In the genomic region with DNA sequence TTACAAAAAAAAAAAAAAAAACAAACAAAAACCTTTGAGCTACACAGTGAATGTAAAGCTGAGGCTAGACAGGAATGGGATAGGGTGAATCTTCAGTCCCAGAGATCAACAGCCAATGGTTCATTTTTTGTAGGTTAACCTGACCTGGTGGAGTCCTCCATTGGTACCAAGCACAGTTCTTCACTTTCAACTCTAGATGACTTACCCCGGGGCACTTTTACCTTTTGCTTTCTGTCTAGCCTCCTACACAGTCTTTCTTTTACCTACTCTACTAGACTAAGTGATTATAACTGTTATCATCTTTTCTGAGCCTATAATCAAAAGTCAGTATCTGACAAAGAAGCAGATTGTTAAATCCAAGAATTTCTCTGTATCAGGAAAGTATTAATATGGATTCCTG, we compare ENCODE assay signal across 14 cellular contexts. TPM values are rescaled to one million over a fixed set of nuclear protein-coding genes. Genes with fewer than 3 reads are reported as not detected.
A peak's percentile ranks its signal among the peaks of the same experiment; 100 is the strongest.
DNase-seq lines count a peak whose midpoint lies in the region; ATAC-seq and TF ChIP-seq lines count a peak whose summit lies in the region.
"Had no signal": no experiment of that assay in that cellular context is flagged by ENCODE, and none has a peak within 500 bp of the region (broad histone marks: within the 10 kb centered on the region; RNA-seq: fewer than 3 reads in every experiment).

No MANE protein-coding gene starts in this region.

- peaks cover 61% of the 10 kb centered on the region for H3K36me3 Mint-ChIP-seq in CD8-positive, alpha-beta T cell
- H3K36me3 Mint-ChIP-seq in activated naive CD8-positive, alpha-beta T cell: peaks cover 10% of the 10 kb centered on the region
- H3K36me3 Mint-ChIP-seq in naive B cell: peaks cover 9 to 28% of the 10 kb centered on the region in 2 donors

- H3K27me3 ChIP-seq in CD8-positive, alpha-beta T cell (ENCODE audit: insufficient read depth, low read length): no peaks in the 10 kb centered on the region
- no peaks in the 10 kb centered on the region for H3K27me3 ChIP-seq in KMS-11 (ENCODE audit: insufficient read depth, low read depth)

- no peaks in the 10 kb centered on the region for H4K20me1 ChIP-seq in KMS-11 (ENCODE audit: insufficient read depth)

- H3K4me3 ChIP-seq in CD8-positive, alpha-beta T cell (ENCODE audit: low read depth, low read length): peak overlapping the region; percentile 45
- H3K4me3 ChIP-seq in KMS-11 (IDR thresholded peaks at IDR 0.05; ENCODE audit: insufficient read depth, low read depth, low read length): no peak overlapping the region

- no peak overlapping the region for H2AFZ ChIP-seq in KMS-11 (ENCODE audit: low read depth)

- H3K36me3 ChIP-seq in CD8-positive, alpha-beta T cell (ENCODE audit: insufficient read depth, low read length): peaks cover 5% of the 10 kb centered on the region
- H3K36me3 ChIP-seq in KMS-11 (ENCODE audit: insufficient read depth): no peaks in the 10 kb centered on the region

- peak overlapping the region; percentile 41 for H3K27ac ChIP-seq in CD8-positive, alpha-beta T cell (ENCODE audit: low read depth, low read length)
- peak overlapping the region; percentile 97 for H3K27ac ChIP-seq in KMS-11

- POLR2A ChIA-PET in CD8-positive, alpha-beta T cell (lab: Charles Lee): interaction anchor here (1.2 to 12.1 kb wide), 6 partner anchors 19 to 132 kb away, joined by 5 to 565 read pairs (median 338); a partner anchor contains a TSS

- peak overlapping the region; percentile 99 for H3K4me2 ChIP-seq in KMS-11

- H3K9me3 Mint-ChIP-seq in CD8-positive, alpha-beta T cell: no peaks in the 10 kb centered on the region
- no peaks in the 10 kb centered on the region for H3K9me3 Mint-ChIP-seq in activated naive CD8-positive, alpha-beta T cell (ENCODE audit: low read depth)
- peaks cover 0 to 2% (median 0%) of the 10 kb centered on the region in 7 donors for H3K9me3 Mint-ChIP-seq in naive B cell

- CTCF ChIA-PET in CD8-positive, alpha-beta T cell (lab: Charles Lee): interaction anchor here (1.1 to 10.9 kb wide), 5 partner anchors 14 to 80 kb away, joined by 4 to 99 read pairs (median 7); no protein-coding TSS in a partner anchor

- DNase-seq in CD8-positive, alpha-beta T cell: no peak
- DNase-seq in naive B cell (no peak), NCI-H69 (lab: John Stamatoyannopoulos, UW) (no peak), G401 (ENCODE audit: low spot score) (no peak)
- DNase-seq: amygdala; H9; hypothalamus; NCI-H1105 treated with DMSO at 0.1 percent for 48 hours; NK-92 treated with Interleukin-12 subunit alpha and Interleukin-12 subunit beta, amount 100 ng/mL, for 24 hours; SIG-M5 had no signal

- in situ Hi-C loops in G401 (cut with HindIII; ENCODE audit: low sequenced_read_pairs): no loop called here

- intact Hi-C loops in CD8-positive, alpha-beta T cell (cut with DNase I, micrococcal nuclease): no loop called here

- H3K9me3 ChIP-seq in CD8-positive, alpha-beta T cell (ENCODE audit: low read length): no peaks in the 10 kb centered on the region

- H3K27ac Mint-ChIP-seq in CD8-positive, alpha-beta T cell: peak overlapping the region; percentile 89
- peak overlapping the region; percentile 99 for H3K27ac Mint-ChIP-seq in activated naive CD8-positive, alpha-beta T cell
- H3K27ac Mint-ChIP-seq in naive B cell: peak overlapping the region in 1 of 6 donors; percentile 57
- H3K27ac Mint-ChIP-seq: dendritic cell treated with granulocyte-macrophage colony-stimulating factor and Interleukin-4, amounts not matched to agents 40 ng/mL and 50 ng/mL, for 4 days; H9 had no signal

- TF ChIP-seq CTCF in CD8-positive, alpha-beta T cell (IDR thresholded peaks at IDR 0.05): no peak
- TF ChIP-seq CTCF in KMS-11 (conservative IDR thresholded peaks at IDR 0.05; ENCODE audit: low read depth, low read length): no peak

- no peaks in the 10 kb centered on the region for H3K27me3 Mint-ChIP-seq in CD8-positive, alpha-beta T cell (ENCODE audit: low read depth)
- H3K27me3 Mint-ChIP-seq in activated naive CD8-positive, alpha-beta T cell: no peaks in the 10 kb centered on the region
- H3K27me3 Mint-ChIP-seq in naive B cell: no peaks in the 10 kb centered on the region
- H3K27me3 Mint-ChIP-seq: dendritic cell treated with granulocyte-macrophage colony-stimulating factor and Interleukin-4, amounts not matched to agents 40 ng/mL and 50 ng/mL, for 4 days had no signal

- ATAC-seq in CD8-positive, alpha-beta T cell: no peak
- ATAC-seq in naive B cell (ENCODE audit: low read depth in 2 of 2): no peak
- ATAC-seq in HG03196 (IDR thresholded peaks at IDR 0.05; ENCODE audit: unreplicated experiment): no peak

- peaks cover 45% of the 10 kb centered on the region for H3K79me2 ChIP-seq in KMS-11 (ENCODE audit: insufficient read depth, low read depth)

- peak overlapping the region; percentile 99 for H3K4me3 Mint-ChIP-seq in CD8-positive, alpha-beta T cell
- H3K4me3 Mint-ChIP-seq in activated naive CD8-positive, alpha-beta T cell: peak overlapping the region; percentile 96
- H3K4me3 Mint-ChIP-seq in naive B cell: peak overlapping the region in 7 of 8 donors; percentile 22 to 99 (median 71)
- H3K4me3 Mint-ChIP-seq: dendritic cell treated with granulocyte-macrophage colony-stimulating factor and Interleukin-4, amounts not matched to agents 40 ng/mL and 50 ng/mL, for 4 days; H9 had no signal

- H3K4me1 ChIP-seq in CD8-positive, alpha-beta T cell (ENCODE audit: insufficient read depth, low read length): peaks cover 51% of the 10 kb centered on the region
- H3K4me1 ChIP-seq in KMS-11 (ENCODE audit: low read depth, poor library complexity, severe bottlenecking): peaks cover 27% of the 10 kb centered on the region

- peaks cover 73% of the 10 kb centered on the region for H3K4me1 Mint-ChIP-seq in CD8-positive, alpha-beta T cell (ENCODE audit: low read depth)
- peaks cover 78% of the 10 kb centered on the region for H3K4me1 Mint-ChIP-seq in activated naive CD8-positive, alpha-beta T cell (ENCODE audit: low read depth)
- peaks cover 37 to 60% (median 42%) of the 10 kb centered on the region in 3 donors for H3K4me1 Mint-ChIP-seq in naive B cell

- peak overlapping the region; percentile 88; the same call in 1 of the 2 replicates for H3K9ac ChIP-seq in KMS-11

RNA-seq across cellular contexts. Expression of a gene that starts 50.9 kb away (rescaled TPM):
- total RNA-seq in CD8-positive, alpha-beta T cell: 10 to 100 TPM; 38.2 to 39.5 TPM
- 10 to 100 TPM; 22.2 to 46.4 (median 32.5) TPM for polyA plus RNA-seq in naive B cell (ENCODE audit: low read depth in 6 of 6)
- total RNA-seq in G401 (2014; rRNA removed; shearing (Covaris generic)): 0.49 and 1.3 TPM in 2 replicates

Comparison
In these comparisons a context has a peak if more than half of its experiments do, and no peak if none do; other contexts are left out.
1. RNA of a gene that starts 50.9 kb away (total RNA-seq): 38.2 to 39.5 TPM in CD8-positive, alpha-beta T cell; 0.49 to 1.3 TPM in G401; every median in the first group is over 10 times any median in the second.
2. Peak in every context shown above with its lines, with median percentiles within 50 percentile points of each other: H3K4me3 Mint-ChIP-seq.